In the genomic region with DNA sequence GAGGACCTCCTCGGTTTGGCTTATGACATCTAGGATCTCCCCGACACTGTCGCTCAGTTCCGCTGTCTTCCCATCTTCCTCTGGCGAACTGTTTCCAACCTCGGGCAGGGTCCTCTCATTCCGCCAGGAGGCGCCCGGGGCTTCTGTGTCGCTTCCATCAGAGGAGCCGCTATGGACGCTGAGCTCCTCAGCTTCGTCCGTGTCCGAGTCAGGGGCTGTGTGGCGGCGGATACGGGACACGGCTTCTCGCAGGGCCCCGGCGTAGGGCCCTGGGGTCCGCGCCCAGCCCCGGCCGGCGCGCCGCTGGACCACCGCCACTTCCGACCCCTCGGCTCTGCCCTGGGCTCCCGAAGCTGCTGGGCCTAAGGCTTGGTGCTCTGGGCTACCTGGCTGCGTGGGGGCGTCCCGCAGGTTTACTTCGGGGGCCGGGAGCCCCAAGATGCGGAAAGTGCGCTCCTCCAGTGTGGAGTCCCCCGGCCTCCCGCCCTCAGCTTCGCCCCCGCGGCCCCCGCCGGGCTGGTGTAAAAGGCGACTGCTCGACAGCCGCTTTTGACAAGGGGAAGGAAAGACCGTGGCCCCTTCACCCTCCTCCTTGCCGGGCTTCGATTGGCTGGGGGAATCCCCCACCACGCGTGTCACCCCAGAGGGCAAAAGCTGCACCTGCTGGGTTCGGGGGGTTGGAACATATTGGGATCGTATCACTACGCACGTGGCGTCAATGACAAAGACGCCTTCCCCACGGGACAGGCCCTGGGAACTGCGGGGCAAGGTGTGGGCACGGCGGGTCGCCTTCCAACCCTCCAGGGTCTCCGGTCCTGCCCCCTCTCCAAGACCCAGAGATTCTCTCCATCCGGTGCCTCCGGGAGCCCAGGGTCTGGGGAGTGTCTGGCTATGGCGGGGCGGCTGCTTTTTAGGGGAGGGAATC, we compare ENCODE assay signal across 1 cellular context.
TF ChIP-seq lines count a peak whose summit lies in the region.

No MANE protein-coding gene starts in this region.

TF ChIP-seq in H1, 55 proteins besides CTCF, POLR2A, EP300 and RAD21:
- TF ChIP-seq TCF12 (IDR thresholded peaks at IDR 0.05; ENCODE audit: low read depth, low read length) (no peak), CHD1 (IDR thresholded peaks at IDR 0.05; ENCODE audit: low read depth, low read length) (no peak), HDAC2 (IDR thresholded peaks at IDR 0.05; ENCODE audit: borderline replicate concordance in 1 of 2, low read depth in 2 of 2, low read length in 2 of 2) (no peak), KDM4A (IDR thresholded peaks at IDR 0.05; ENCODE audit: low read depth, low read length, severe bottlenecking) (peak; percentile 33), RNF2 (IDR thresholded peaks at IDR 0.05; ENCODE audit: borderline replicate concordance, low read depth, low read length, missing control alignments, poor library complexity, severe bottlenecking) (peak; percentile 64), SUZ12 (IDR thresholded peaks at IDR 0.05; ENCODE audit: low read length) (peak; percentile 90), ASH2L (IDR thresholded peaks at IDR 0.05; ENCODE audit: low read length) (peak; percentile 28), EZH2 (IDR thresholded peaks at IDR 0.05; ENCODE audit: low read depth, low read length, severe bottlenecking) (peak; percentile 93), YY1 (IDR thresholded peaks at IDR 0.05; ENCODE audit: low read depth, low read length) (peak; percentile 73; the same call in 1 of the 2 replicates)
- TF ChIP-seq, protein P1, sequence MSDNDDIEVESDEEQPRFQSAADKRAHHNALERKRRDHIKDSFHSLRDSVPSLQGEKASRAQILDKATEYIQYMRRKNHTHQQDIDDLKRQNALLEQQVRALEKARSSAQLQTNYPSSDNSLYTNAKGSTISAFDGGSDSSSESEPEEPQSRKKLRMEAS (IDR thresholded peaks at IDR 0.05), result 0 out of 2 replicates have a peak, but pooled peaks have one; percentile 32
